In the genomic region with DNA sequence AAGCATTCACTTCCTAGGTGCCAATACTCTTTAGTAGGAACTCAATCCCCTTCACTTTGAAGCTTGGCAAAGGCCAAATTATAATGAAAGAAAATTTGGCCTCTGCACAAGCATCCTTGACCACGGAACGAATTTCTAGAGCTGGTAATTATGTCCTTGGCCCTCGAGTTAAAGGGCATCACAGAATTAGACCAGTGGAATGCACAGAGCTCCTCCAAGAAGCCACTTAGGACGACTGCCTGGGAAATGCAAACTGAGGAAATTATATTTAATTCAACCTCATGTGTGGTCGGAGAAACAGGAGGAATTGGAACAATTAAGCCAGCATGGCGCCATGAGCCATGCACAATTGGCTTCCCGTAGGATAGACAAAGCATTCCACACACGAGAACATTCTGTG, we compare ENCODE assay signal across 33 cellular contexts. TPM values are rescaled to one million over a fixed set of nuclear protein-coding genes. Genes with fewer than 3 reads are reported as not detected.
"Had no signal": no experiment of that assay in that cellular context is flagged by ENCODE, and none has a peak within 500 bp of the region (broad histone marks: within the 10 kb centered on the region; RNA-seq: fewer than 3 reads in every experiment).

No MANE protein-coding gene starts in this region.

- H3K36me3 ChIP-seq: SJSA1 had no signal

- H3K27me3 Mint-ChIP-seq: activated B cell treated with CpG ODN at 0.5 μM for 24 hours; activated CD4-positive, alpha-beta memory T cell treated with anti-CD3 and anti-CD28 coated beads for 36 hours; activated naive CD8-positive, alpha-beta T cell treated with anti-CD3 and anti-CD28 coated beads, Interleukin-2, amount 50 U/mL, for 24 hours had no signal

- H3K9me2 ChIP-seq: SK-N-SH had no signal

- H3K9me3 ChIP-seq: body of pancreas, SJSA1, SK-N-SH had no signal

- H3K27ac ChIP-seq: body of pancreas, KMS-11, SJSA1 had no signal

- H3K4me1 Mint-ChIP-seq: activated B cell treated with CpG ODN at 0.5 μM for 24 hours; activated naive CD8-positive, alpha-beta T cell treated with anti-CD3 and anti-CD28 coated beads, Interleukin-2, amount 50 U/mL, for 24 hours had no signal

- DNase-seq: activated B cell treated with CpG ODN at 0.5 μM for 24 hours; activated CD4-positive, alpha-beta memory T cell treated with anti-CD3 and anti-CD28 coated beads for 36 hours; activated CD4-positive, alpha-beta T cell treated with anti-CD3 and anti-CD28 coated beads for 4 hours; activated CD4-positive, alpha-beta T cell treated with anti-CD3 and anti-CD28 coated beads, Interleukin-2, amount 50 U/mL, for 1 hour; activated CD4-positive, CD25-positive, alpha-beta regulatory T cell treated with anti-CD3 and anti-CD28 coated beads, Interleukin-2, amount 50 U/mL, for 72 hours; activated CD8-positive, alpha-beta memory T cell treated with anti-CD3 and anti-CD28 coated beads, Interleukin-2, amount 50 U/mL, for 4 hours; activated gamma-delta T cell treated with Interleukin-2 at 50 U/mL for 16 hours; activated naive CD4-positive, alpha-beta T cell treated with anti-CD3 and anti-CD28 coated beads for 36 hours; activated naive CD8-positive, alpha-beta T cell treated with anti-CD3 and anti-CD28 coated beads, Interleukin-2, amount 50 U/mL, for 24 hours; activated T-cell treated with anti-CD3 and anti-CD28 coated beads for 4 hours; activated T-cell treated with anti-CD3 and anti-CD28 coated beads, Interleukin-2, amount 50 U/mL, for 4 hours; anterior cingulate cortex; body of pancreas; caudate nucleus; cerebellar nuclear complex; NCI-H1092 treated with DMSO at 0.1 percent for 48 hours; NCI-H1417; NCI-H187 treated with DMSO at 0.1 percent for 48 hours; NCI-H2081; NCI-H345; NCI-H524 treated with DMSO at 0.1 percent for 48 hours; SHP77; SK-N-SH had no signal

- H3K4me3 Mint-ChIP-seq: activated B cell treated with CpG ODN at 0.5 μM for 24 hours; activated CD4-positive, alpha-beta memory T cell treated with anti-CD3 and anti-CD28 coated beads for 36 hours; activated naive CD4-positive, alpha-beta T cell treated with anti-CD3 and anti-CD28 coated beads for 36 hours; activated naive CD8-positive, alpha-beta T cell treated with anti-CD3 and anti-CD28 coated beads, Interleukin-2, amount 50 U/mL, for 24 hours; activated T-cell treated with anti-CD3 and anti-CD28 coated beads, Interleukin-2, amount 50 U/mL, for 4 hours; activated T-helper 1 cell treated with anti-CD3 and anti-CD28 coated beads, Interleukin-12 subunit alpha, Interleukin-12 subunit beta, Interleukin-2, Interleukin-4 antibody, amounts not matched to agents 30 ng/mL and 10 ng/mL and 1 ng/mL, durations not matched to agents 14 hours and 24 hours and 36 hours; T-helper 1 cell treated with Interleukin-12 subunit alpha and Interleukin-12 subunit beta and Interleukin-4 antibody, amounts not matched to agents 30 μg/mL and 1 μg/mL, for 36 hours; T-helper 2 cell treated with Interferon-gamma antibody and Interleukin-4, amounts not matched to agents 5 μg/mL and 100 μg/mL, for 36 hours had no signal

- H3K4me3 ChIP-seq: body of pancreas, SJSA1 had no signal

- H3K4me1 ChIP-seq: body of pancreas, SJSA1 had no signal

- H3K36me3 Mint-ChIP-seq: activated CD4-positive, alpha-beta memory T cell treated with anti-CD3 and anti-CD28 coated beads for 36 hours; activated naive CD4-positive, alpha-beta T cell treated with anti-CD3 and anti-CD28 coated beads, Interleukin-2, amount 50 U/mL, for 72 hours had no signal

- H3K27me3 ChIP-seq: body of pancreas, SJSA1 had no signal

- H3K4me2 ChIP-seq: KMS-11, SK-N-SH had no signal

- H3K27ac Mint-ChIP-seq: activated B cell treated with CpG ODN at 0.5 μM for 24 hours; activated CD4-positive, alpha-beta memory T cell treated with anti-CD3 and anti-CD28 coated beads for 36 hours; activated naive CD4-positive, alpha-beta T cell treated with anti-CD3 and anti-CD28 coated beads for 36 hours; activated naive CD4-positive, alpha-beta T cell treated with anti-CD3 and anti-CD28 coated beads, Interleukin-2, amount 50 U/mL, for 72 hours; activated naive CD8-positive, alpha-beta T cell treated with anti-CD3 and anti-CD28 coated beads, Interleukin-2, amount 50 U/mL, for 24 hours; activated T-helper 1 cell treated with anti-CD3 and anti-CD28 coated beads, Interleukin-12 subunit alpha, Interleukin-12 subunit beta, Interleukin-2, Interleukin-4 antibody, amounts not matched to agents 30 ng/mL and 10 ng/mL and 1 ng/mL, durations not matched to agents 14 hours and 24 hours and 36 hours; T-helper 1 cell treated with Interleukin-12 subunit alpha and Interleukin-12 subunit beta and Interleukin-4 antibody, amounts not matched to agents 30 μg/mL and 1 μg/mL, for 36 hours; T-helper 2 cell treated with Interferon-gamma antibody and Interleukin-4, amounts not matched to agents 5 μg/mL and 100 μg/mL, for 36 hours had no signal

- ATAC-seq: activated naive CD4-positive, alpha-beta T cell treated with anti-CD3 and anti-CD28 coated beads, Interleukin-2, amount 50 U/mL, for 72 hours; activated naive CD8-positive, alpha-beta T cell treated with anti-CD3 and anti-CD28 coated beads, Interleukin-2, amount 50 U/mL, for 24 hours; activated T-cell treated with anti-CD3 and anti-CD28 coated beads, Interleukin-2, amount 50 U/mL, for 4 hours; body of pancreas; Panc1 had no signal

- H3K9me3 Mint-ChIP-seq: activated B cell treated with CpG ODN at 0.5 μM for 24 hours; activated naive CD4-positive, alpha-beta T cell treated with anti-CD3 and anti-CD28 coated beads for 36 hours; activated naive CD8-positive, alpha-beta T cell treated with anti-CD3 and anti-CD28 coated beads, Interleukin-2, amount 50 U/mL, for 24 hours; activated T-cell treated with anti-CD3 and anti-CD28 coated beads, Interleukin-2, amount 50 U/mL, for 4 hours; activated T-helper 1 cell treated with anti-CD3 and anti-CD28 coated beads, Interleukin-12 subunit alpha, Interleukin-12 subunit beta, Interleukin-2, Interleukin-4 antibody, amounts not matched to agents 30 ng/mL and 10 ng/mL and 1 ng/mL, durations not matched to agents 14 hours and 24 hours and 36 hours; T-helper 1 cell treated with Interleukin-12 subunit alpha and Interleukin-12 subunit beta and Interleukin-4 antibody, amounts not matched to agents 30 μg/mL and 1 μg/mL, for 36 hours; T-helper 2 cell treated with Interferon-gamma antibody and Interleukin-4, amounts not matched to agents 5 μg/mL and 100 μg/mL, for 36 hours had no signal

RNA-seq across cellular contexts. Expression of gene NLGN4X, which starts 59.3 kb away (rescaled TPM):
- total RNA-seq: activated CD4-positive, alpha-beta memory T cell treated with anti-CD3 and anti-CD28 coated beads for 36 hours; activated naive CD4-positive, alpha-beta T cell treated with anti-CD3 and anti-CD28 coated beads for 36 hours; activated T-helper 1 cell treated with anti-CD3 and anti-CD28 coated beads, Interleukin-12 subunit alpha, Interleukin-12 subunit beta, Interleukin-2, Interleukin-4 antibody, amounts not matched to agents 30 ng/mL and 10 ng/mL and 1 ng/mL, durations not matched to agents 14 hours and 24 hours and 36 hours; bronchial epithelial cell; NCI-H460; RPMI7951 had no signal
